ENCODE assay signal across 11 cellular contexts in genomic region chr2:157789933-157790511, GRCh38.
DNase-seq lines count a peak whose midpoint lies in the region; ATAC-seq and TF ChIP-seq lines count a peak whose summit lies in the region.
"Had no signal": no experiment of that assay in that cellular context is flagged by ENCODE, and none has a peak within 500 bp of the region (broad histone marks: within the 10 kb centered on the region; RNA-seq: fewer than 3 reads in every experiment).

No MANE protein-coding gene starts in this region.

- intact Hi-C loops in transverse colon (cut with DNase I; ENCODE audit: low total_unique reads): loop anchor here (1.0 kb wide), 1 partner anchor 86 kb away; the partner anchor contains the start of gene ACVR1

- peak overlapping the region; percentile 16 for H3K27ac Mint-ChIP-seq in activated T-cell treated with anti-CD3 and anti-CD28 coated beads, Interleukin-2, amount 50 U/mL, for 24 hours

- H3K4me1 ChIP-seq in mesodermal cell (ENCODE audit: control insufficient read depth, insufficient read depth, low read length, poor library complexity, severe bottlenecking): peaks cover 87% of the 10 kb centered on the region
- peaks cover 19 to 53% (median 30%) of the 10 kb centered on the region in 4 donors for H3K4me1 ChIP-seq in transverse colon

- peaks cover 27% of the 10 kb centered on the region for H3K36me3 Mint-ChIP-seq in activated T-cell treated with anti-CD3 and anti-CD28 coated beads, Interleukin-2, amount 50 U/mL, for 24 hours (ENCODE audit: low read depth)
- H3K36me3 Mint-ChIP-seq in activated T-cell treated with anti-CD3 and anti-CD28 coated beads, Interleukin-2, amount 50 U/mL, for 4 hours (ENCODE audit: insufficient read depth): peaks cover 3% of the 10 kb centered on the region

- no peaks in the 10 kb centered on the region for H3K36me3 ChIP-seq in mesodermal cell (ENCODE audit: control insufficient read depth, insufficient read depth, low read length)
- no peaks in the 10 kb centered on the region for H3K36me3 ChIP-seq in transverse colon

- no peak for TF ChIP-seq EP300 in transverse colon (IDR thresholded peaks at IDR 0.05; ENCODE audit: low read depth)

- in situ Hi-C loops in transverse colon (cut with MboI; ENCODE audit: low pct_ligation_motif_present in 1 of 4, low pct_unique_long_range_greater_than_20kb in 1 of 4, low sequenced_read_pairs in 3 of 4): loop anchor here in 1 of 4 donors (10.0 kb wide), 1 partner anchor 85 kb away; the partner anchor contains the start of gene ACVR1

- DNase-seq in activated T-cell treated with anti-CD3 and anti-CD28 coated beads, Interleukin-2, amount 50 U/mL, for 24 hours: no peak
- no peak for DNase-seq in activated T-cell treated with anti-CD3 and anti-CD28 coated beads, Interleukin-2, amount 50 U/mL, for 4 hours
- peak in 1 of 61 donors; percentile 38 for DNase-seq in caudate nucleus (lab: John Stamatoyannopoulos, UW)
- peak; percentile 70 for DNase-seq in transverse colon
- DNase-seq in NCI-H2227 treated with DMSO at 0.1 percent for 48 hours (lab: John Stamatoyannopoulos, UW): no peak
- DNase-seq in HK-2 (ENCODE audit: unreplicated experiment): no peak
- DNase-seq: activated CD8-positive, alpha-beta memory T cell treated with anti-CD3 and anti-CD28 coated beads, Interleukin-2, amount 50 U/mL, for 48 hours; HCEC 1CT had no signal

- H3K4me3 Mint-ChIP-seq in activated T-cell treated with anti-CD3 and anti-CD28 coated beads, Interleukin-2, amount 50 U/mL, for 24 hours: no peak overlapping the region
- no peak overlapping the region for H3K4me3 Mint-ChIP-seq in activated T-cell treated with anti-CD3 and anti-CD28 coated beads, Interleukin-2, amount 50 U/mL, for 4 hours

- TF ChIP-seq POLR2A in transverse colon (IDR thresholded peaks at IDR 0.05): no peak

- H3K27me3 ChIP-seq in transverse colon: no peaks in the 10 kb centered on the region

- H3K9me3 Mint-ChIP-seq in activated T-cell treated with anti-CD3 and anti-CD28 coated beads, Interleukin-2, amount 50 U/mL, for 24 hours: no peaks in the 10 kb centered on the region
- no peaks in the 10 kb centered on the region for H3K9me3 Mint-ChIP-seq in activated T-cell treated with anti-CD3 and anti-CD28 coated beads, Interleukin-2, amount 50 U/mL, for 4 hours

- 88 to 100% methylated on average over 3 to 4 of the region's 4 CpGs for WGBS in mesodermal cell (ENCODE audit: insufficient coverage in 2 of 2), 2 experiments
- 28 to 29% methylated on average over 1 to 4 of the region's 4 CpGs for WGBS in transverse colon (ENCODE audit: low coverage in 1 of 2), 2 donors

- no peak for TF ChIP-seq CTCF in transverse colon (IDR thresholded peaks at IDR 0.05)

- H3K4me3 ChIP-seq in mesodermal cell (ENCODE audit: extremely low read depth, insufficient read depth, low read length, poor library complexity, severe bottlenecking): no peak overlapping the region
- H3K4me3 ChIP-seq in transverse colon: no peak overlapping the region
- H3K4me3 ChIP-seq: SK-N-MC had no signal

- no peak for ATAC-seq in activated T-cell treated with anti-CD3 and anti-CD28 coated beads, Interleukin-2, amount 50 U/mL, for 4 hours
- no peak for ATAC-seq in GM21825 (IDR thresholded peaks at IDR 0.05; ENCODE audit: unreplicated experiment)

- peak overlapping the region; percentile 32 for H3K27ac ChIP-seq in caudate nucleus (ENCODE audit: low read depth, low read length)
- H3K27ac ChIP-seq in mesodermal cell (ENCODE audit: low read depth, low read length, severe bottlenecking): peak overlapping the region; percentile 73
- peak overlapping the region; percentile 33 to 66 (median 54) for H3K27ac ChIP-seq in transverse colon
- H3K27ac ChIP-seq: SK-N-MC had no signal

- H3K9me3 ChIP-seq in mesodermal cell (ENCODE audit: control insufficient read depth, low read length): no peaks in the 10 kb centered on the region
- no peaks in the 10 kb centered on the region for H3K9me3 ChIP-seq in transverse colon

- no peaks in the 10 kb centered on the region for H3K27me3 Mint-ChIP-seq in activated T-cell treated with anti-CD3 and anti-CD28 coated beads, Interleukin-2, amount 50 U/mL, for 24 hours
- H3K27me3 Mint-ChIP-seq in activated T-cell treated with anti-CD3 and anti-CD28 coated beads, Interleukin-2, amount 50 U/mL, for 4 hours (ENCODE audit: low read depth): no peaks in the 10 kb centered on the region

- peaks cover 47% of the 10 kb centered on the region for H3K4me1 Mint-ChIP-seq in activated T-cell treated with anti-CD3 and anti-CD28 coated beads, Interleukin-2, amount 50 U/mL, for 24 hours (ENCODE audit: low read depth)
- H3K4me1 Mint-ChIP-seq in activated T-cell treated with anti-CD3 and anti-CD28 coated beads, Interleukin-2, amount 50 U/mL, for 4 hours (ENCODE audit: low read depth): peaks cover 20% of the 10 kb centered on the region
